Comparison of ENCODE assay signal across 8 cellular contexts in genomic region chr17:38798614-38799500, GRCh38. TPM values are rescaled to one million over a fixed set of nuclear protein-coding genes. Genes with fewer than 3 reads are reported as not detected.
A peak's percentile ranks its signal among the peaks of the same experiment; 100 is the strongest.
DNase-seq lines count a peak whose midpoint lies in the region; ATAC-seq and TF ChIP-seq lines count a peak whose summit lies in the region.

No MANE protein-coding gene starts in this region.

- TF ChIP-seq CTCF in OCI-LY3 (IDR thresholded peaks at IDR 0.05; ENCODE audit: low read depth, low read length) (peak; percentile 24), foreskin fibroblast (IDR thresholded peaks at IDR 0.05; ENCODE audit: low read depth, low read length) (no peak)

- H3K27ac ChIP-seq in OCI-LY3 (ENCODE audit: low read length), result peak overlapping the region; percentile 87
- peak overlapping the region; percentile 94 for H3K27ac ChIP-seq in temporal lobe (ENCODE audit: low read depth, low read length)

- H3K36me3 ChIP-seq in OCI-LY3 (replicated peaks; ENCODE audit: low read depth, low read length), result peaks cover 33% of the 10 kb centered on the region
- H3K36me3 ChIP-seq in neuron (ENCODE audit: insufficient read depth, low read length), result peaks cover 38% of the 10 kb centered on the region

- H3K4me3 ChIP-seq in OCI-LY3 (ENCODE audit: low read length) (peak overlapping the region; percentile 95), foreskin fibroblast (ENCODE audit: low read depth in 1 of 2, low read length in 2 of 2) (peak overlapping the region; percentile 69 to 81), neuron (ENCODE audit: low read length) (peak overlapping the region; percentile 97)

- DNase-seq in 8988T (peak; percentile 21), foreskin fibroblast (peak; percentile 36 to 73)
- peak; percentile 27 for DNase-seq in activated T-helper 9 cell treated with anti-CD3 and anti-CD28 coated beads, Interleukin-2, amount 50 U/mL, for 16 hours (ENCODE audit: low read depth)

- H2AFZ ChIP-seq in OCI-LY3 (ENCODE audit: low read depth, low read length), result peak overlapping the region; percentile 47; the same call in 1 of the 2 replicates
- no peak overlapping the region for H2AFZ ChIP-seq in neuron (ENCODE audit: low read depth, low read length)

- no peaks in the 10 kb centered on the region for H3K9me3 ChIP-seq in OCI-LY3 (ENCODE audit: insufficient read depth, low read length)
- H3K9me3 ChIP-seq in neuron (ENCODE audit: low read length), result no peaks in the 10 kb centered on the region

- H3K4me1 ChIP-seq in OCI-LY3 (ENCODE audit: low read length) (peaks cover 17% of the 10 kb centered on the region), neuron (ENCODE audit: insufficient read depth, low read length) (peaks cover 22% of the 10 kb centered on the region)

- 0 out of 2 replicates have a peak, but pooled peaks cover 9% of the 10 kb centered on the region for H4K20me1 ChIP-seq in OCI-LY3 (ENCODE audit: insufficient read depth, low read length)

- H3K27me3 ChIP-seq in OCI-LY3 (ENCODE audit: low read depth, low read length), result no peaks in the 10 kb centered on the region
- no peaks in the 10 kb centered on the region for H3K27me3 ChIP-seq in neuron (ENCODE audit: insufficient read depth, low read length)

- H3K4me2 ChIP-seq in OCI-LY3 (ENCODE audit: low read length), result peak overlapping the region; percentile 98

- H3K9ac ChIP-seq in OCI-LY3 (ENCODE audit: low read length), result peak overlapping the region; percentile 94

- ATAC-seq in GM18502 (IDR thresholded peaks at IDR 0.05; ENCODE audit: poor library complexity, unreplicated experiment) (peak; percentile 34), HG03045 (IDR thresholded peaks at IDR 0.05; ENCODE audit: unreplicated experiment) (peak; percentile 21)

- H3K79me2 ChIP-seq in OCI-LY3 (ENCODE audit: low read length), result peaks cover 39% of the 10 kb centered on the region

RNA-seq across cellular contexts. Expression of gene PIP4K2B, which starts 0.5 kb away (rescaled TPM):
- 161 TPM for total RNA-seq in temporal lobe

RNA-seq across cellular contexts. Expression of gene CWC25, which starts 26.3 kb away (rescaled TPM):
- total RNA-seq in temporal lobe, result 8.4 TPM

RNA-seq across cellular contexts. Expression of gene PSMB3, which starts 46.3 kb away (rescaled TPM):
- 74.7 TPM for total RNA-seq in temporal lobe

RNA-seq across cellular contexts. Expression of gene PCGF2, which starts 50.7 kb away (rescaled TPM):
- 11.8 TPM for total RNA-seq in temporal lobe

RNA-seq across cellular contexts. Expression of gene RPL23, which starts 54.7 kb away (rescaled TPM):
- 919 TPM for total RNA-seq in temporal lobe

Comparison
In these comparisons a context has a peak if more than half of its experiments do, and no peak if none do; other contexts are left out.
1. Peak in every context shown above with its lines: DNase-seq, ATAC-seq, H3K4me3 ChIP-seq and H3K27ac ChIP-seq.